In the genomic region with DNA sequence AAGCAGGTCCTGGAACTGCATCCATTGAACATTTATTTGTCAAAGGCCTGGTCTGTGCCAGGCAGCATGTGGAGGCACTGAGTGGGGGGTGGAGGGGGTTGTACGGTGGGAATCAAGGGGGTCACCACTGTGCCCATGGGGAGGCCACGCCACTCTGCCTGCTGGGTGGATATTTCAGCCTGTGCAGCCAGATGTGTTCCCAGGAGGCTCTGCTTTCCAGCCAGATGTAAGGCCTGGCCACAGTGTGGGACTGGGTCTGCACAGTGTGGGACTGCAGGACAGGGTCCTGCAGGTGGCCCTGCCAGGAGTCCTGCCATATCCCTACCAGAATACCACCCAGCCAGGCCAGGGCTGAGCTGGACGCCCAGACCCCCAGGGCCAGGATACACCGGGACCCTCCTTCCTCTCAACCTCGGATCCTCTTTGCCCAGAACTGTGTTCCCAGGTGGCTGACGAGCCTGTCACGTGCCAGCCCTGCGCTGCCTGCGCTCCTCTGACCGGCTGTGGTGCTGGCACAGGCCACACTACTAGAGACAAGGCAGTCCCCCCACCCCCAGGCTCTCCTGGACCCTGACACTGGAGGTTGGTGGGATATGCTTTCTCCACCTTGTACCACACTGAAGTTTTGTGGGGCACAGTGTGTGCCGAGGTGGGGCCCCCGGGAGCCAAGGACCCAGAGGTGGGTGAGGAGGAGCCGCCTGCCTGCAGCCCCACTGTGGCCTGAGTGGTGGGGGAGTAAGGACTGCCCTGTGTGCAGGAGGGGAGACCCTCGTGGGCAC, we compare ENCODE assay signal across 1 cellular context.
TF ChIP-seq lines count a peak whose summit lies in the region.

No MANE protein-coding gene starts in this region.

TF ChIP-seq in K562, 482 proteins besides CTCF, POLR2A, EP300 and RAD21 (continued from another document):
- TF ChIP-seq, protein P1, sequence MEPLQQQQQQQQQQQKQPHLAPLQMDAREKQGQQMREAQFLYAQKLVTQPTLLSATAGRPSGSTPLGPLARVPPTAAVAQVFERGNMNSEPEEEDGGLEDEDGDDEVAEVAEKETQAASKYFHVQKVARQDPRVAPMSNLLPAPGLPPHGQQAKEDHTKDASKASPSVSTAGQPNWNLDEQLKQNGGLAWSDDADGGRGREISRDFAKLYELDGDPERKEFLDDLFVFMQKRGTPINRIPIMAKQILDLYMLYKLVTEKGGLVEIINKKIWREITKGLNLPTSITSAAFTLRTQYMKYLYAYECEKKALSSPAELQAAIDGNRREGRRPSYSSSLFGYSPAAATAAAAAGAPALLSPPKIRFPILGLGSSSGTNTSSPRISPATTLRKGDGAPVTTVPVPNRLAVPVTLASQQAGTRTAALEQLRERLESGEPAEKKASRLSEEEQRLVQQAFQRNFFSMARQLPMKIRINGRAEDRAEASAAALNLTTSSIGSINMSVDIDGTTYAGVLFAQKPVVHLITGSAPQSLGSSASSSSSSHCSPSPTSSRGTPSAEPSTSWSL (CRISPR knock-in tag; IDR thresholded peaks at IDR 0.05; ENCODE audit: borderline replicate concordance): no peak
- peak; percentile 50 for TF ChIP-seq POLR2G (IDR thresholded peaks at IDR 0.05; ENCODE audit: low read depth, low read length)
- TF ChIP-seq SMARCB1 (IDR thresholded peaks at IDR 0.05; ENCODE audit: insufficient read length, low read depth): no peak
- TF ChIP-seq CBX5 (IDR thresholded peaks at IDR 0.05; ENCODE audit: borderline replicate concordance, low read depth): no peak
- TF ChIP-seq, protein P2, sequence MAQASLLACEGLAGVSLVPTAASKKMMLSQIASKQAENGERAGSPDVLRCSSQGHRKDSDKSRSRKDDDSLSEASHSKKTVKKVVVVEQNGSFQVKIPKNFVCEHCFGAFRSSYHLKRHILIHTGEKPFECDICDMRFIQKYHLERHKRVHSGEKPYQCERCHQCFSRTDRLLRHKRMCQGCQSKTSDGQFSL (CRISPR knock-in tag; IDR thresholded peaks at IDR 0.05): no peak
- TF ChIP-seq, protein P2 (tag; IDR thresholded peaks at IDR 0.05): no peak
- peak; percentile 24; the same call in 1 of the 2 replicates for TF ChIP-seq RBFOX2 (IDR thresholded peaks at IDR 0.05; ENCODE audit: low read depth, low read length)
- no peak for TF ChIP-seq ZBTB7A (IDR thresholded peaks at IDR 0.05; ENCODE audit: borderline replicate concordance, control insufficient read depth, low read depth, low read length)
- TF ChIP-seq GABPB2 (CRISPR knock-in tag; conservative IDR thresholded peaks at IDR 0.05): no peak
- no peak for TF ChIP-seq BCOR (IDR thresholded peaks at IDR 0.05)
- TF ChIP-seq POLR2AphosphoS2 (IDR thresholded peaks at IDR 0.05; ENCODE audit: low read length): no peak
- TF ChIP-seq GABPB1 (CRISPR knock-in tag; IDR thresholded peaks at IDR 0.05): no peak
- TF ChIP-seq, protein P3, sequence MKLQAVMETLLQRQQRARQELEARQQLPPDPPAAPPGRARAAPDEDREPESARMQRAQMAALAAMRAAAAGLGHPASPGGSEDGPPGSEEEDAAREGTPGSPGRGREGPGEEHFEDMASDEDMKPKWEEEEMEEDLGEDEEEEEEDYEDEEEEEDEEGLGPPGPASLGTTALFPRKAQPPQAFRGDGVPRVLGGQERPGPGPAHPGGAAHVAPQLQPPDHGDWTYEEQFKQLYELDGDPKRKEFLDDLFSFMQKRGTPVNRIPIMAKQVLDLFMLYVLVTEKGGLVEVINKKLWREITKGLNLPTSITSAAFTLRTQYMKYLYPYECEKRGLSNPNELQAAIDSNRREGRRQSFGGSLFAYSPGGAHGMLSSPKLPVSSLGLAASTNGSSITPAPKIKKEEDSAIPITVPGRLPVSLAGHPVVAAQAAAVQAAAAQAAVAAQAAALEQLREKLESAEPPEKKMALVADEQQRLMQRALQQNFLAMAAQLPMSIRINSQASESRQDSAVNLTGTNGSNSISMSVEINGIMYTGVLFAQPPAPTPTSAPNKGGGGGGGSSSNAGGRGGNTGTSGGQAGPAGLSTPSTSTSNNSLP (IDR thresholded peaks at IDR 0.05; ENCODE audit: borderline replicate concordance, low read depth, low read length): no peak
- TF ChIP-seq RBM22 (IDR thresholded peaks at IDR 0.05; ENCODE audit: low read depth, low read length, poor library complexity, severe bottlenecking): peak; percentile 55
